ENCODE assay signal across 18 cellular contexts in the genomic region with DNA sequence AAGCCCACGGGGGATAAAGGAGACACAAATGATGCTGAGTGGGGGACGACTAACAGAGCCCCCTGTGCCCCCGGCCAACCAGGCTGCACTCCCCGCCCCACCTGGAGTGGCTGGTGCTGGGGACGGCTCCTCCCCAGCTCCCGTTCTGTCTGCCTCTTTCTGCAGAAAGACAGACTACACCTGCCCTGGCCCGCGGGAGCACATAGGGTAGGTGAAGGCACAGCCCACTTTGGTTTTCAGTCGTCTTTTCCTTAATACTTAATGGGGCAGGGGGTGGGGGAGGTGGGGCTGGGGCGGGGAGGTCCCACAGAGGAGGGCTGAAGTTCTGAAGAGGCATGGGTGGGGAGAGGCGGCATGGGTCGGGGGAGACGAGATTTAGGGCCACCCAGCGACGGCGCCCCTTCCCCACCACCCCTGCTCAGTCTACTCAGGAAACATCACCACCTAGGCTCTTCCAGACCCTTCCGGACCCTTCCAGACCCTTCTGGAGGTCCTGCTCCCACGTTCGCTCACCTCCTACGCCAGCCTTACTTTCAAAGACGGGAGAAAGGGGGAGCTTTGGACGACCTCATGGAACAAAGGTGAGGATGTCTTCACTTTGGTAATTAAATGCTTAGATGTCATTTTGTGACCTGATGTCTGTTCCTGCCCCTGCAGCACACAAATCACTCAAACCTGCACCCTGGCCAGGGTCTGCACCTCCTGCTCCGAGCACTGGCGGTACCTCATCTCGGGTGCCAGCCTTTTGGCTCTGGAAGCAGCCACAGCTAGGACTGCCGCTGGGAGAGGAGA. TPM values are rescaled to one million over a fixed set of nuclear protein-coding genes. Genes with fewer than 3 reads are reported as not detected.
DNase-seq lines count a peak whose midpoint lies in the region; ATAC-seq and TF ChIP-seq lines count a peak whose summit lies in the region.
"Had no signal": no experiment of that assay in that cellular context is flagged by ENCODE, and none has a peak within 500 bp of the region (broad histone marks: within the 10 kb centered on the region; RNA-seq: fewer than 3 reads in every experiment).

No MANE protein-coding gene starts in this region.

- no peak overlapping the region for H3K4me3 ChIP-seq in SK-N-SH (ENCODE audit: low read depth in 2 of 2, low read length in 1 of 2)

- no peaks in the 10 kb centered on the region for H3K36me3 Mint-ChIP-seq in CD14-positive monocyte
- H3K36me3 Mint-ChIP-seq in chondrocyte (ENCODE audit: low read depth): no peaks in the 10 kb centered on the region
- H3K36me3 Mint-ChIP-seq: CD8-positive, alpha-beta memory T cell had no signal

- POLR2A ChIA-PET in SK-N-SH (lab: Yijun Ruan, JAX): no interaction called here

- TF ChIP-seq CTCF in SK-N-SH (IDR thresholded peaks at IDR 0.05): no peak
- TF ChIP-seq CTCF in CD14-positive monocyte (IDR thresholded peaks at IDR 0.05): no peak
- TF ChIP-seq CTCF in chondrocyte (IDR thresholded peaks at IDR 0.05): no peak

- no peak overlapping the region for H2AFZ ChIP-seq in SK-N-SH (ENCODE audit: low read depth)

- H3K36me3 ChIP-seq in SK-N-SH (replicated peaks in 1 of 2; ENCODE audit: control insufficient read depth in 1 of 2, insufficient read depth in 2 of 2, low read length in 1 of 2): no peaks in the 10 kb centered on the region

- 66% methylated on average over 18 of the region's 26 CpGs for WGBS in SK-N-SH (ENCODE audit: low lambda C conversion rate)

- no peaks in the 10 kb centered on the region for H3K27me3 ChIP-seq in SK-N-SH (ENCODE audit: insufficient read depth)

- TF ChIP-seq EP300 in SK-N-SH (IDR thresholded peaks at IDR 0.05; ENCODE audit: borderline replicate concordance in 1 of 2, low read depth in 1 of 2, low read length in 1 of 2): no peak

- H3K27me3 Mint-ChIP-seq in CD14-positive monocyte (ENCODE audit: low read depth in 3 of 3) (peaks cover 32 to 42% (median 35%) of the 10 kb centered on the region in 3 donors), chondrocyte (ENCODE audit: low read depth) (peaks cover 8% of the 10 kb centered on the region)

- H3K79me2 ChIP-seq in SK-N-SH (ENCODE audit: insufficient read depth): no peaks in the 10 kb centered on the region

- H3K9me3 ChIP-seq in SK-N-SH: no peaks in the 10 kb centered on the region
- H3K9me3 ChIP-seq: Caco-2 had no signal

- H4K20me1 ChIP-seq in SK-N-SH (ENCODE audit: insufficient read depth): no peaks in the 10 kb centered on the region

- H3K4me3 Mint-ChIP-seq in CD14-positive monocyte (peak overlapping the region in 1 of 2 donors; percentile 59), chondrocyte (ENCODE audit: unreplicated experiment) (no peak overlapping the region)
- H3K4me3 Mint-ChIP-seq: CD8-positive, alpha-beta memory T cell; HFFc6 had no signal

- no peak overlapping the region for H3K27ac ChIP-seq in SK-N-SH (ENCODE audit: low read depth in 2 of 2, low read length in 1 of 2)
- H3K27ac ChIP-seq: 22Rv1 had no signal

- H3K4me1 ChIP-seq in SK-N-SH (ENCODE audit: control insufficient read depth in 1 of 2, insufficient read depth in 2 of 2, low read depth in 1 of 2, low read length in 1 of 2): peaks cover 0 to 27% of the 10 kb centered on the region in 2 experiments; a peak in 1 of 4 replicates
- H3K4me1 ChIP-seq: Caco-2 had no signal

- intact Hi-C loops in CD14-positive monocyte (cut with micrococcal nuclease): no loop called here
- intact Hi-C loops in sciatic nerve (cut with DNase I): no loop called here

- H3K27ac Mint-ChIP-seq in CD14-positive monocyte (no peak overlapping the region), chondrocyte (ENCODE audit: unreplicated experiment) (no peak overlapping the region)
- H3K27ac Mint-ChIP-seq: CD8-positive, alpha-beta memory T cell; HFFc6 had no signal

- TF ChIP-seq RAD21 in SK-N-SH (IDR thresholded peaks at IDR 0.05; ENCODE audit: low read length): no peak

- DNase-seq in SK-N-SH: peak; percentile 14
- peak; percentile 27 for DNase-seq in CD14-positive monocyte (ENCODE audit: low spot score)
- peak; percentile 59 for DNase-seq in chondrocyte (ENCODE audit: low spot score)
- DNase-seq in sciatic nerve (ENCODE audit: low spot score): peak; percentile 33
- no peak for DNase-seq in left lobe of liver (ENCODE audit: low spot score)
- no peak for DNase-seq in hypothalamus (lab: John Stamatoyannopoulos, UW)
- DNase-seq: Caco-2, DND-41, GDM1, HCEC 1CT, HFFc6 had no signal

- H3K9me3 Mint-ChIP-seq in CD14-positive monocyte (peaks cover 0 to 2% (median 0%) of the 10 kb centered on the region in 7 donors), chondrocyte (ENCODE audit: low read depth) (no peaks in the 10 kb centered on the region)

- H3K9ac ChIP-seq in SK-N-SH: no peak overlapping the region

- no peaks in the 10 kb centered on the region for H3K9me2 ChIP-seq in SK-N-SH

- ATAC-seq in SK-N-SH treated with all-trans-retinoic acid at 6 μM for 48 hours: no peak
- ATAC-seq in sciatic nerve: no peak
- no peak for ATAC-seq in HG02840 (IDR thresholded peaks at IDR 0.05; ENCODE audit: low FRiP score, unreplicated experiment)
- ATAC-seq in left lobe of liver: no peak

- CTCF ChIA-PET in SK-N-SH (lab: Yijun Ruan, JAX): interaction anchor here (0.6 to 1.2 kb wide), 2 partner anchors 9 to 32 kb away, joined by 3 to 4 read pairs; no protein-coding TSS in a partner anchor

- no peaks in the 10 kb centered on the region for H3F3A ChIP-seq in SK-N-SH (replicated peaks; ENCODE audit: insufficient read depth)

- H3K4me2 ChIP-seq in SK-N-SH: no peak overlapping the region

- H3K4me1 Mint-ChIP-seq in CD14-positive monocyte: no peaks in the 10 kb centered on the region
- H3K4me1 Mint-ChIP-seq in chondrocyte (ENCODE audit: low read depth): peaks cover 5% of the 10 kb centered on the region
- H3K4me1 Mint-ChIP-seq: CD8-positive, alpha-beta memory T cell had no signal

TF ChIP-seq in SK-N-SH, 30 proteins besides CTCF, POLR2A, EP300 and RAD21 (continues in another document):
- TF ChIP-seq EZH2phosphoT487 (IDR thresholded peaks at IDR 0.05; ENCODE audit: borderline replicate concordance, low read depth) (no peak), TAF1 (IDR thresholded peaks at IDR 0.05; ENCODE audit: borderline replicate concordance, low read depth, low read length) (no peak)
- TF ChIP-seq, protein P1, sequence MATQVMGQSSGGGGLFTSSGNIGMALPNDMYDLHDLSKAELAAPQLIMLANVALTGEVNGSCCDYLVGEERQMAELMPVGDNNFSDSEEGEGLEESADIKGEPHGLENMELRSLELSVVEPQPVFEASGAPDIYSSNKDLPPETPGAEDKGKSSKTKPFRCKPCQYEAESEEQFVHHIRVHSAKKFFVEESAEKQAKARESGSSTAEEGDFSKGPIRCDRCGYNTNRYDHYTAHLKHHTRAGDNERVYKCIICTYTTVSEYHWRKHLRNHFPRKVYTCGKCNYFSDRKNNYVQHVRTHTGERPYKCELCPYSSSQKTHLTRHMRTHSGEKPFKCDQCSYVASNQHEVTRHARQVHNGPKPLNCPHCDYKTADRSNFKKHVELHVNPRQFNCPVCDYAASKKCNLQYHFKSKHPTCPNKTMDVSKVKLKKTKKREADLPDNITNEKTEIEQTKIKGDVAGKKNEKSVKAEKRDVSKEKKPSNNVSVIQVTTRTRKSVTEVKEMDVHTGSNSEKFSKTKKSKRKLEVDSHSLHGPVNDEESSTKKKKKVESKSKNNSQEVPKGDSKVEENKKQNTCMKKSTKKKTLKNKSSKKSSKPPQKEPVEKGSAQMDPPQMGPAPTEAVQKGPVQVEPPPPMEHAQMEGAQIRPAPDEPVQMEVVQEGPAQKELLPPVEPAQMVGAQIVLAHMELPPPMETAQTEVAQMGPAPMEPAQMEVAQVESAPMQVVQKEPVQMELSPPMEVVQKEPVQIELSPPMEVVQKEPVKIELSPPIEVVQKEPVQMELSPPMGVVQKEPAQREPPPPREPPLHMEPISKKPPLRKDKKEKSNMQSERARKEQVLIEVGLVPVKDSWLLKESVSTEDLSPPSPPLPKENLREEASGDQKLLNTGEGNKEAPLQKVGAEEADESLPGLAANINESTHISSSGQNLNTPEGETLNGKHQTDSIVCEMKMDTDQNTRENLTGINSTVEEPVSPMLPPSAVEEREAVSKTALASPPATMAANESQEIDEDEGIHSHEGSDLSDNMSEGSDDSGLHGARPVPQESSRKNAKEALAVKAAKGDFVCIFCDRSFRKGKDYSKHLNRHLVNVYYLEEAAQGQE (IDR thresholded peaks at IDR 0.05; ENCODE audit: low read depth, low read length): no peak

TF ChIP-seq in SK-N-SH treated with all-trans-retinoic acid at 6 μM for 48 hours, 23 proteins besides CTCF, POLR2A, EP300 and RAD21 (continues in another document):
- TF ChIP-seq TCF4 (CRISPR knock-in tag; IDR thresholded peaks at IDR 0.05; ENCODE audit: borderline replicate concordance) (no peak), SNAI2 (CRISPR knock-in tag; IDR thresholded peaks at IDR 0.05) (no peak), ISL1 (CRISPR knock-in tag; IDR thresholded peaks at IDR 0.05) (no peak)
- TF ChIP-seq, protein P2, sequence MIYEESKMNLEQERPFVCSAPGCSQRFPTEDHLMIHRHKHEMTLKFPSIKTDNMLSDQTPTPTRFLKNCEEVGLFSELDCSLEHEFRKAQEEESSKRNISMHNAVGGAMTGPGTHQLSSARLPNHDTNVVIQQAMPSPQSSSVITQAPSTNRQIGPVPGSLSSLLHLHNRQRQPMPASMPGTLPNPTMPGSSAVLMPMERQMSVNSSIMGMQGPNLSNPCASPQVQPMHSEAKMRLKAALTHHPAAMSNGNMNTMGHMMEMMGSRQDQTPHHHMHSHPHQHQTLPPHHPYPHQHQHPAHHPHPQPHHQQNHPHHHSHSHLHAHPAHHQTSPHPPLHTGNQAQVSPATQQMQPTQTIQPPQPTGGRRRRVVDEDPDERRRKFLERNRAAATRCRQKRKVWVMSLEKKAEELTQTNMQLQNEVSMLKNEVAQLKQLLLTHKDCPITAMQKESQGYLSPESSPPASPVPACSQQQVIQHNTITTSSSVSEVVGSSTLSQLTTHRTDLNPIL (CRISPR knock-in tag; IDR thresholded peaks at IDR 0.05; ENCODE audit: low read depth): no peak
- TF ChIP-seq, protein P3, sequence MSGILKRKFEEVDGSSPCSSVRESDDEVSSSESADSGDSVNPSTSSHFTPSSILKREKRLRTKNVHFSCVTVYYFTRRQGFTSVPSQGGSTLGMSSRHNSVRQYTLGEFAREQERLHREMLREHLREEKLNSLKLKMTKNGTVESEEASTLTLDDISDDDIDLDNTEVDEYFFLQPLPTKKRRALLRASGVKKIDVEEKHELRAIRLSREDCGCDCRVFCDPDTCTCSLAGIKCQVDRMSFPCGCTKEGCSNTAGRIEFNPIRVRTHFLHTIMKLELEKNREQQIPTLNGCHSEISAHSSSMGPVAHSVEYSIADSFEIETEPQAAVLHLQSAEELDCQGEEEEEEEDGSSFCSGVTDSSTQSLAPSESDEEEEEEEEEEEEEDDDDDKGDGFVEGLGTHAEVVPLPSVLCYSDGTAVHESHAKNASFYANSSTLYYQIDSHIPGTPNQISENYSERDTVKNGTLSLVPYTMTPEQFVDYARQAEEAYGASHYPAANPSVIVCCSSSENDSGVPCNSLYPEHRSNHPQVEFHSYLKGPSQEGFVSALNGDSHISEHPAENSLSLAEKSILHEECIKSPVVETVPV (CRISPR knock-in tag; IDR thresholded peaks at IDR 0.05): no peak

RNA-seq across cellular contexts. Expression of a gene that starts 21.2 kb away (rescaled TPM):
- polyA plus RNA-seq in SK-N-SH (2012; rRNA removed) (0.02 TPM in 1 of 2 replicates, not detected in the other), CD14-positive monocyte (not detected)
- polyA plus RNA-seq in SK-N-SH (2012; cell fraction: cytosol; rRNA removed): 0.01 TPM in 1 of 2 replicates, not detected in the other
- polyA plus RNA-seq in SK-N-SH (2012; cell fraction: nucleus; rRNA removed): 0.01 and 0.08 TPM in 2 replicates
- total RNA-seq in chondrocyte (0.20 to 0.28 TPM in 2 of 3 replicates, not detected in the other), sciatic nerve (25.5 TPM), left lobe of liver (0.10 TPM)
- total RNA-seq: A673; CD8-positive, alpha-beta memory T cell; H1; HFFc6 had no signal
- polyA plus RNA-seq: BJ; CD8-positive, alpha-beta memory T cell had no signal

Comparison
In these comparisons a context has a peak if more than half of its experiments do, and no peak if none do; other contexts are left out.
1. DNase-seq: peak in SK-N-SH (single experiment), CD14-positive monocyte (single experiment), chondrocyte (single experiment) and sciatic nerve (single experiment); none in left lobe of liver (single experiment) and hypothalamus (0 of 51).
2. RNA of a gene that starts 21.2 kb away (total RNA-seq): 25.5 TPM in sciatic nerve (single experiment); 0.20 to 0.28 TPM in chondrocyte and 0.10 TPM in left lobe of liver (single experiment); every median in the first group is over 10 times any median in the second.